In the genomic region with DNA sequence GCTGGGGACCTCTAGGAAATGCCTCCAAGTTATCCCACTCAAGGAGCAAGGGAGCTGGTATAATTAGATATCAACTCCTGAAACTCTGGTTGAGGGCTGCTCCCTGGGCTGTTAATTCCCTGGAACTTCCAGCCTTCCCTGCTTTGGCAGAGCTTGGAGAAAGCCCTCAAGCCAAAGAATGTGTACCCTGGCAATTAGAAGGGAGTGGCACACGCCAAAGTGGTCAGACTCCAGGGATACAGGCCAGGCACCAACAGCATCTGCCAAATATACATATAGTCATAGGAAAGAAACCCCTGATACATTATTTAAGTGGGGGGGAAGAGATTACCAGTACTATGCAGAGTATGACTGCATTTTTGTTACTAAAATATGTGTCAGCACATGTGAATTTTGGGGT, we compare ENCODE assay signal across 21 cellular contexts.
A peak's percentile ranks its signal among the peaks of the same experiment; 100 is the strongest.
DNase-seq lines count a peak whose midpoint lies in the region; ATAC-seq and TF ChIP-seq lines count a peak whose summit lies in the region.
"Had no signal": no experiment of that assay in that cellular context is flagged by ENCODE, and none has a peak within 500 bp of the region (broad histone marks: within the 10 kb centered on the region; RNA-seq: fewer than 3 reads in every experiment).

No MANE protein-coding gene starts in this region.

- no peaks in the 10 kb centered on the region for H3K79me1 ChIP-seq in mesendoderm (ENCODE audit: low read length)

- H3K79me2 ChIP-seq in mesendoderm (ENCODE audit: control insufficient read depth, insufficient read depth, low read length) (no peaks in the 10 kb centered on the region), GM23248 (ENCODE audit: insufficient read depth) (no peaks in the 10 kb centered on the region)

- H3K36me3 ChIP-seq in mesendoderm (ENCODE audit: control insufficient read depth, insufficient read depth, low read length), result no peaks in the 10 kb centered on the region
- no peaks in the 10 kb centered on the region for H3K36me3 ChIP-seq in GM23248 (ENCODE audit: low read depth)
- H3K36me3 ChIP-seq: BLaER1 had no signal

- no peaks in the 10 kb centered on the region for H3F3A ChIP-seq in GM23248 (ENCODE audit: insufficient read depth)

- H3K9me3 ChIP-seq in GM23248 (ENCODE audit: low read depth), result no peaks in the 10 kb centered on the region

- peak overlapping the region; percentile 75 for H3K18ac ChIP-seq in mesendoderm (ENCODE audit: low read length)

- H4K5ac ChIP-seq in mesendoderm (ENCODE audit: low read length), result no peak overlapping the region

- WGBS in mesendoderm (ENCODE audit: extremely low coverage, insufficient coverage, low lambda C conversion rate), result no CpG with 5 or more reads among the region's 1 CpG
- WGBS in GM23248 (ENCODE audit: low coverage in 1 of 2, low lambda C conversion rate in 2 of 2, missing lambda C conversion rate in 2 of 2), 2 experiments, result 0% methylated on average over 1 of the region's 1 CpG

- H3K4me2 ChIP-seq in mesendoderm (ENCODE audit: low read length) (no peak overlapping the region), GM23248 (ENCODE audit: unreplicated experiment) (no peak overlapping the region)
- H3K4me2 ChIP-seq: BLaER1, PC-9 had no signal

- no peak overlapping the region for H3K23ac ChIP-seq in mesendoderm (ENCODE audit: low read length)

- no peak for TF ChIP-seq CTCF in nephron progenitor cell (IDR thresholded peaks at IDR 0.05)

- H3K9me2 ChIP-seq in GM23248 (ENCODE audit: insufficient read depth), result no peaks in the 10 kb centered on the region

- no peak overlapping the region for H3K4me3 Mint-ChIP-seq in nephron progenitor cell
- H3K4me3 Mint-ChIP-seq: CD4-positive, CD25-positive, alpha-beta regulatory T cell; H9 had no signal

- H3K27me3 Mint-ChIP-seq in nephron progenitor cell (ENCODE audit: low read depth, poor library complexity), result peaks cover 36% of the 10 kb centered on the region

- H3K4ac ChIP-seq in mesendoderm (ENCODE audit: low read depth, low read length), result no peak overlapping the region

- H2AK5ac ChIP-seq in mesendoderm (ENCODE audit: low read length), result no peak overlapping the region

- H3K27ac ChIP-seq in mesendoderm (ENCODE audit: low read depth, low read length) (no peak overlapping the region), GM23248 (no peak overlapping the region)
- H3K27ac ChIP-seq: BLaER1, PC-9 had no signal

- DNase-seq in left ventricle myocardium superior (no peak), cardiac septum (ENCODE audit: low spot score) (no peak), RPMI7951 (ENCODE audit: low read depth) (peak; percentile 30), mesendoderm (no peak), GM23248 (no peak), nephron progenitor cell (no peak), left lobe of liver (ENCODE audit: low spot score) (no peak)
- DNase-seq: CD4-positive, CD25-positive, alpha-beta regulatory T cell; DMS153; DND-41; H9; Kasumi-1; MV-4-11; NCI-H2029; NCI-H526 treated with DMSO at 0.1 percent for 48 hours; NK-92 treated with Interleukin-12 subunit alpha and Interleukin-12 subunit beta, amount 100 ng/mL, for 24 hours; PC-9; RPMI8226; SHP77 treated with DMSO at 0.1 percent for 48 hours had no signal

- H3K56ac ChIP-seq in mesendoderm (ENCODE audit: low read length), result no peak overlapping the region

- no peak overlapping the region for H2BK5ac ChIP-seq in mesendoderm (ENCODE audit: low read length)

- peaks cover 47% of the 10 kb centered on the region for H3K4me1 Mint-ChIP-seq in nephron progenitor cell

- no peak overlapping the region for H2BK15ac ChIP-seq in mesendoderm (replicated peaks; ENCODE audit: low read depth)

- ATAC-seq in left ventricle myocardium superior, result peak; percentile 14
- no peak for ATAC-seq in left lobe of liver
- ATAC-seq: K562 had no signal

- in situ Hi-C loops in GM23248 (cut with MboI), result no loop called here

- H3K27me3 ChIP-seq in mesendoderm (ENCODE audit: insufficient read depth, low read length, poor library complexity) (no peaks in the 10 kb centered on the region), GM23248 (replicated peaks; ENCODE audit: insufficient read depth) (no peaks in the 10 kb centered on the region)
- H3K27me3 ChIP-seq: BLaER1 had no signal

- H3K4me1 ChIP-seq in mesendoderm (ENCODE audit: control insufficient read depth, low read depth, low read length) (no peaks in the 10 kb centered on the region), GM23248 (ENCODE audit: insufficient read depth) (no peaks in the 10 kb centered on the region)

- no peak overlapping the region for H4K8ac ChIP-seq in mesendoderm (ENCODE audit: low read depth, low read length)

- no peak overlapping the region for H2AFZ ChIP-seq in GM23248
- H2AFZ ChIP-seq: PC-9 had no signal

- H3K4me3 ChIP-seq in mesendoderm (ENCODE audit: low read length) (no peak overlapping the region), GM23248 (no peak overlapping the region)
- H3K4me3 ChIP-seq: BLaER1, K562, PC-9 had no signal

- no peaks in the 10 kb centered on the region for H3K36me3 Mint-ChIP-seq in nephron progenitor cell (ENCODE audit: low read depth)
- H3K36me3 Mint-ChIP-seq: CD4-positive, CD25-positive, alpha-beta regulatory T cell had no signal

- H2BK120ac ChIP-seq in mesendoderm (ENCODE audit: low read depth, low read length), result no peak overlapping the region

- no peak overlapping the region for H3K27ac Mint-ChIP-seq in nephron progenitor cell
- H3K27ac Mint-ChIP-seq: CD4-positive, CD25-positive, alpha-beta regulatory T cell; H9 had no signal

- intact Hi-C loops in left ventricle myocardium superior (cut with micrococcal nuclease), result no loop called here
- intact Hi-C loops in cardiac septum (cut with DNase I), result no loop called here

- H4K20me1 ChIP-seq in GM23248 (ENCODE audit: insufficient read depth), result no peaks in the 10 kb centered on the region
- H4K20me1 ChIP-seq: BLaER1 had no signal

- no peak overlapping the region for H3K9ac ChIP-seq in mesendoderm (ENCODE audit: low read length)
- H3K9ac ChIP-seq in GM23248, result no peak overlapping the region
- H3K9ac ChIP-seq: BLaER1 had no signal

- H3K9me3 Mint-ChIP-seq in nephron progenitor cell, result peaks cover 12% of the 10 kb centered on the region
